21 cellular contexts compared by ENCODE assay signal in genomic region chr22:41638748-41639147, GRCh38.
"Had no signal": no experiment of that assay in that cellular context is flagged by ENCODE, and none has a peak within 500 bp of the region (broad histone marks: within the 10 kb centered on the region; RNA-seq: fewer than 3 reads in every experiment).

No MANE protein-coding gene starts in this region.

- H3K27ac Mint-ChIP-seq: activated naive CD4-positive, alpha-beta T cell treated with anti-CD3 and anti-CD28 coated beads, Interleukin-2, amount 10 ng/mL, durations not matched to agents 7 days and 5 days; dendritic cell treated with granulocyte-macrophage colony-stimulating factor and Interleukin-4, amounts not matched to agents 40 ng/mL and 50 ng/mL, for 4 days; nephron progenitor cell; stimulated activated naive CD8-positive, alpha-beta T cell treated with anti-CD3 and anti-CD28 coated beads, Interleukin-15, Interleukin-2, amounts not matched to agents 100 ng/mL and 50 ng/mL, for 24 hours; T-cell; T-helper 2 cell treated with Interferon-gamma antibody and Interleukin-4, amounts not matched to agents 5 μg/mL and 100 μg/mL, for 36 hours had no signal

- ATAC-seq: psoas muscle, right cardiac atrium, T-cell had no signal

- DNase-seq: activated CD4-positive, CD25-positive, alpha-beta regulatory T cell treated with anti-CD3 and anti-CD28 coated beads, Interleukin-2, amount 50 U/mL, for 72 hours; activated CD8-positive, alpha-beta memory T cell treated with anti-CD3 and anti-CD28 coated beads, Interleukin-2, amount 50 U/mL, for 48 hours; activated effector memory CD4-positive, alpha-beta T cell treated with Interleukin-2 at 50 U/mL for 16 hours; activated naive CD4-positive, alpha-beta T cell treated with anti-CD3 and anti-CD28 coated beads, Interleukin-2, amount 10 ng/mL, durations not matched to agents 7 days and 5 days; activated T-cell treated with anti-CD3 and anti-CD28 coated beads, Interleukin-2, amount 50 U/mL, for 48 hours; aorta; effector CD8-positive, alpha-beta T cell; hippocampal formation; mesenchymal stem cell; nephron progenitor cell; pancreas; psoas muscle; right cardiac atrium; stimulated activated CD4-positive, alpha-beta T cell treated with anti-CD3 and anti-CD28 coated beads, Interleukin-12 subunit alpha, Interleukin-12 subunit beta, amount 100 ng/mL, for 4 hours; T-cell; thyroid gland; WERI-Rb-1 had no signal

- H3K9me3 ChIP-seq: pancreas, psoas muscle, thyroid gland had no signal

- H3K27me3 Mint-ChIP-seq: activated naive CD4-positive, alpha-beta T cell treated with anti-CD3 and anti-CD28 coated beads, Interleukin-2, amount 10 ng/mL, durations not matched to agents 7 days and 5 days; brain; dendritic cell treated with granulocyte-macrophage colony-stimulating factor and Interleukin-4, amounts not matched to agents 40 ng/mL and 50 ng/mL, for 4 days; stimulated activated naive CD8-positive, alpha-beta T cell treated with anti-CD3 and anti-CD28 coated beads, Interleukin-15, Interleukin-2, amounts not matched to agents 100 ng/mL and 50 ng/mL, for 24 hours; T-cell had no signal

- H3K4me3 ChIP-seq: pancreas, psoas muscle, thyroid gland had no signal

- H3K4me3 Mint-ChIP-seq: activated naive CD4-positive, alpha-beta T cell treated with anti-CD3 and anti-CD28 coated beads, Interleukin-2, amount 10 ng/mL, durations not matched to agents 7 days and 5 days; brain; dendritic cell treated with granulocyte-macrophage colony-stimulating factor and Interleukin-4, amounts not matched to agents 40 ng/mL and 50 ng/mL, for 4 days; nephron progenitor cell; stimulated activated naive CD8-positive, alpha-beta T cell treated with anti-CD3 and anti-CD28 coated beads, Interleukin-15, Interleukin-2, amounts not matched to agents 100 ng/mL and 50 ng/mL, for 24 hours; T-cell; T-helper 2 cell treated with Interferon-gamma antibody and Interleukin-4, amounts not matched to agents 5 μg/mL and 100 μg/mL, for 36 hours had no signal

- H3K4me1 Mint-ChIP-seq: activated naive CD4-positive, alpha-beta T cell treated with anti-CD3 and anti-CD28 coated beads, Interleukin-2, amount 10 ng/mL, durations not matched to agents 7 days and 5 days; brain; nephron progenitor cell had no signal

- H3K27ac ChIP-seq: pancreas, psoas muscle, thyroid gland, WERI-Rb-1 had no signal

- H3K4me1 ChIP-seq: pancreas, thyroid gland had no signal

- H3K9me3 Mint-ChIP-seq: activated naive CD4-positive, alpha-beta T cell treated with anti-CD3 and anti-CD28 coated beads, Interleukin-2, amount 10 ng/mL, durations not matched to agents 7 days and 5 days; brain; dendritic cell treated with granulocyte-macrophage colony-stimulating factor and Interleukin-4, amounts not matched to agents 40 ng/mL and 50 ng/mL, for 4 days; nephron progenitor cell; stimulated activated naive CD8-positive, alpha-beta T cell treated with anti-CD3 and anti-CD28 coated beads, Interleukin-15, Interleukin-2, amounts not matched to agents 100 ng/mL and 50 ng/mL, for 24 hours; T-cell; T-helper 2 cell treated with Interferon-gamma antibody and Interleukin-4, amounts not matched to agents 5 μg/mL and 100 μg/mL, for 36 hours had no signal

- H3K27me3 ChIP-seq: pancreas, thyroid gland had no signal
